Comparison of ENCODE assay signal across 8 cellular contexts in genomic region chr3:122794779-122795673, GRCh38. TPM values are rescaled to one million over a fixed set of nuclear protein-coding genes. Genes with fewer than 3 reads are reported as not detected.
A peak's percentile ranks its signal among the peaks of the same experiment; 100 is the strongest.
DNase-seq lines count a peak whose midpoint lies in the region; ATAC-seq and TF ChIP-seq lines count a peak whose summit lies in the region.

A gene with protein sequence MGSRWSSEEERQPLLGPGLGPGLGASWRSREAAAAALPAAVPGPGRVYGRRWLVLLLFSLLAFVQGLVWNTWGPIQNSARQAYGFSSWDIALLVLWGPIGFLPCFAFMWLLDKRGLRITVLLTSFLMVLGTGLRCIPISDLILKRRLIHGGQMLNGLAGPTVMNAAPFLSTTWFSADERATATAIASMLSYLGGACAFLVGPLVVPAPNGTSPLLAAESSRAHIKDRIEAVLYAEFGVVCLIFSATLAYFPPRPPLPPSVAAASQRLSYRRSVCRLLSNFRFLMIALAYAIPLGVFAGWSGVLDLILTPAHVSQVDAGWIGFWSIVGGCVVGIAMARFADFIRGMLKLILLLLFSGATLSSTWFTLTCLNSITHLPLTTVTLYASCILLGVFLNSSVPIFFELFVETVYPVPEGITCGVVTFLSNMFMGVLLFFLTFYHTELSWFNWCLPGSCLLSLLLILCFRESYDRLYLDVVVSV (plus strand): TSS chr3:122795069. CDS start chr3:122795193, 124 bp downstream.

- H3K4me1 Mint-ChIP-seq in activated naive CD8-positive, alpha-beta T cell treated with anti-CD3 and anti-CD28 coated beads, Interleukin-2, amount 10 ng/mL, durations not matched to agents 7 days and 5 days = peaks cover 22% of the 10 kb centered on the region

- peak within 1 kb of the TSS; percentile 84 for H3K4me3 Mint-ChIP-seq in activated naive CD8-positive, alpha-beta T cell treated with anti-CD3 and anti-CD28 coated beads, Interleukin-2, amount 10 ng/mL, durations not matched to agents 7 days and 5 days

- WGBS in heart left ventricle, 4 donors = 0 to 1% (median 1%) methylated on average over 22 to 84 of the region's 84 CpGs

- H3K9me3 ChIP-seq in OCI-LY3 (ENCODE audit: insufficient read depth, low read length) (no peaks in the 10 kb centered on the region), heart left ventricle (no peaks in the 10 kb centered on the region)

- peak within 1 kb of the TSS; percentile 100 for H3K4me2 ChIP-seq in OCI-LY3 (ENCODE audit: low read length)

- no peaks in the 10 kb centered on the region for H3K27me3 Mint-ChIP-seq in activated naive CD8-positive, alpha-beta T cell treated with anti-CD3 and anti-CD28 coated beads, Interleukin-2, amount 10 ng/mL, durations not matched to agents 7 days and 5 days

- H3K27ac Mint-ChIP-seq in activated naive CD8-positive, alpha-beta T cell treated with anti-CD3 and anti-CD28 coated beads, Interleukin-2, amount 10 ng/mL, durations not matched to agents 7 days and 5 days = peak within 1 kb of the TSS; percentile 77

- H3K4me1 ChIP-seq in OCI-LY3 (ENCODE audit: low read length) (peaks cover 13% of the 10 kb centered on the region), heart left ventricle (peaks cover 0 to 67% (median 12%) of the 10 kb centered on the region in 12 donors), rectal smooth muscle tissue (ENCODE audit: control insufficient read depth, insufficient read depth, low read length) (peaks cover 4% of the 10 kb centered on the region)

- POLR2A ChIA-PET in activated naive CD8-positive, alpha-beta T cell treated with anti-CD3 and anti-CD28 coated beads, Interleukin-2, amount 10 ng/mL, durations not matched to agents 7 days and 5 days (lab: Charles Lee) = interaction anchor here (0.6 kb wide), 1 partner anchor 61 kb away, joined by 3 read pairs; no protein-coding TSS in a partner anchor

- H3K4me3 ChIP-seq in GM08714 (ENCODE audit: low read length) = peak within 1 kb of the TSS; percentile 70
- H3K4me3 ChIP-seq in HFF-Myc (replicated peaks; ENCODE audit: low read depth, low read length) = peak within 1 kb of the TSS; percentile 59
- H3K4me3 ChIP-seq in OCI-LY3 (ENCODE audit: low read length) = peak within 1 kb of the TSS; percentile 85
- peak within 1 kb of the TSS; percentile 68 to 92 (median 82) for H3K4me3 ChIP-seq in heart left ventricle
- H3K4me3 ChIP-seq in rectal smooth muscle tissue (ENCODE audit: low read length) = peak within 1 kb of the TSS; percentile 96

- no peaks in the 10 kb centered on the region for H3K36me3 Mint-ChIP-seq in activated naive CD8-positive, alpha-beta T cell treated with anti-CD3 and anti-CD28 coated beads, Interleukin-2, amount 10 ng/mL, durations not matched to agents 7 days and 5 days

- peaks cover 31% of the 10 kb centered on the region for H3K79me2 ChIP-seq in OCI-LY3 (ENCODE audit: low read length)

- ATAC-seq in activated naive CD8-positive, alpha-beta T cell treated with anti-CD3 and anti-CD28 coated beads, Interleukin-2, amount 10 ng/mL, durations not matched to agents 7 days and 5 days (ENCODE audit: low read depth) = peak; percentile 67
- peak; percentile 57 to 92 (median 86) for ATAC-seq in heart left ventricle

- H3K9me3 Mint-ChIP-seq in activated naive CD8-positive, alpha-beta T cell treated with anti-CD3 and anti-CD28 coated beads, Interleukin-2, amount 10 ng/mL, durations not matched to agents 7 days and 5 days = no peaks in the 10 kb centered on the region

- TF ChIP-seq CTCF in HFF-Myc (IDR thresholded peaks at IDR 0.05; ENCODE audit: low read depth, low read length, missing control alignments) = no peak
- no peak for TF ChIP-seq CTCF in OCI-LY3 (IDR thresholded peaks at IDR 0.05; ENCODE audit: low read depth, low read length)
- peak in 3 of 12 donors; percentile 5 to 22 (median 6) for TF ChIP-seq CTCF in heart left ventricle (IDR thresholded peaks at IDR 0.05)

- peak within 1 kb of the TSS; percentile 69 for H3K27ac ChIP-seq in OCI-LY3 (ENCODE audit: low read length)
- H3K27ac ChIP-seq in heart left ventricle = peak within 1 kb of the TSS; percentile 88 to 96 (median 95)
- peak within 1 kb of the TSS; percentile 83 for H3K27ac ChIP-seq in rectal smooth muscle tissue (ENCODE audit: low read depth, low read length)

- intact Hi-C loops in heart left ventricle (cut with DNase I) = loop anchor here in 2 of 10 donors (5.0 kb wide), 1 partner anchor 113 kb away; the partner anchor contains the start of gene PARP14 (in 2 of the 2)

- H3K9ac ChIP-seq in OCI-LY3 (ENCODE audit: low read length) (peak within 1 kb of the TSS; percentile 80), rectal smooth muscle tissue (ENCODE audit: low read length) (peak within 1 kb of the TSS; percentile 80)

- peak; percentile 26 to 89 for TF ChIP-seq POLR2A in heart left ventricle (IDR thresholded peaks at IDR 0.05)

- H3K36me3 ChIP-seq in OCI-LY3 (replicated peaks; ENCODE audit: low read depth, low read length) (no peaks in the 10 kb centered on the region), heart left ventricle (no peaks in the 10 kb centered on the region), rectal smooth muscle tissue (ENCODE audit: control insufficient read depth, insufficient read depth, low read length) (no peaks in the 10 kb centered on the region)

- H4K20me1 ChIP-seq in OCI-LY3 (ENCODE audit: insufficient read depth, low read length) = no peaks in the 10 kb centered on the region

- DNase-seq in HFF-Myc (ENCODE audit: extremely low read depth, low read depth) (peak; percentile 45), heart left ventricle (peak; percentile 78 to 90 (median 82)), NCI-H2107 treated with DMSO at 0.1 percent for 48 hours (lab: John Stamatoyannopoulos, UW; ENCODE audit: unreplicated experiment) (no peak), NCI-H510A treated with DMSO at 0.1 percent for 48 hours (lab: John Stamatoyannopoulos, UW) (no peak)
- DNase-seq in activated naive CD8-positive, alpha-beta T cell treated with anti-CD3 and anti-CD28 coated beads, Interleukin-2, amount 10 ng/mL, durations not matched to agents 7 days and 5 days = peak; percentile 79

- peak within 1 kb of the TSS; percentile 98 for H2AFZ ChIP-seq in OCI-LY3 (ENCODE audit: low read depth, low read length)

- H3K27me3 ChIP-seq in OCI-LY3 (ENCODE audit: low read depth, low read length) = no peaks in the 10 kb centered on the region
- H3K27me3 ChIP-seq in heart left ventricle = no peaks in the 10 kb centered on the region
- no peaks in the 10 kb centered on the region for H3K27me3 ChIP-seq in rectal smooth muscle tissue (ENCODE audit: control insufficient read depth, insufficient read depth, low read length)

RNA-seq across cellular contexts. Expression of the gene that starts here (rescaled TPM):
- total RNA-seq in activated naive CD8-positive, alpha-beta T cell treated with anti-CD3 and anti-CD28 coated beads, Interleukin-2, amount 10 ng/mL, durations not matched to agents 7 days and 5 days = 1 to 10 TPM; 3.2 to 3.4 TPM
- 10 to 100 TPM; 13.2 to 25.4 (median 15.5) TPM for total RNA-seq in heart left ventricle
- 1 to 10 TPM; 5.6 to 8.2 TPM for polyA plus RNA-seq in heart left ventricle

Comparison
In these comparisons a context has a peak if more than half of its experiments do, and no peak if none do; other contexts are left out.
1. DNase-seq: peak in HFF-Myc (single experiment), activated naive CD8-positive, alpha-beta T cell treated with anti-CD3 and anti-CD28 coated beads, Interleukin-2, amount 10 ng/mL, durations not matched to agents 7 days and 5 days (single experiment) and heart left ventricle (5 of 5); none in NCI-H2107 treated with DMSO at 0.1 percent for 48 hours (single experiment) and NCI-H510A treated with DMSO at 0.1 percent for 48 hours (single experiment).
2. Peak in every context shown above with its lines, with median percentiles within 50 percentile points of each other: H3K4me3 ChIP-seq and H3K27ac ChIP-seq.